9 cellular contexts compared by ENCODE assay signal in the genomic region with DNA sequence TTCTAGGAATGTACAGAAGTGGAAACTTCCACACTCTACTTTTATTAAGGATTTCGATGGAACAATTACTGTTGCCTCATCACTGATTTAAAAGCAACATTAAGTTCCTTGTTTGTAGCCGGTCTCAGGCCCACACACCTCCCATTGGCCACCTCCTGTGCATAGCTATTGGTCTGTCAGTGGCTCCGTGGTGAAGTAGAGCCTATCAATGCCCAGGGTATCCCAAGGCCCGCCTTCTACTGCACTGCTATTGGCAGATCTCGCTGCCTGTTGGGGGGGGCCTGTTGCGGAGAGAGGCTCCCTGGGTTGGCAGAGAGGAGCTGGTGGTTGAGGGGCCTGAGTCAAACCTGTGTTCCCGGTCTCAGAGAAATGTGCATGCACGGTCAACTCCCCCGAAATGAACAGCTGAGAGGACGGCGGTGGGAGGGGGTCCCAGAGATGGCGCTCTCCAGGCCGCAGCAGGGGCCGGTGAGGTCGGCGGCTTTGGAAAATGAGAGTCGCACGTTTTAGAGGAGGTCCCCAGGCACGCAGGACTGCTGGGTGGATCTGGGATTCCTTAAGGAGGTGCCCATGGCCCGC. TPM values are rescaled to one million over a fixed set of nuclear protein-coding genes. Genes with fewer than 3 reads are reported as not detected.
DNase-seq lines count a peak whose midpoint lies in the region; ATAC-seq, FAIRE-seq and TF ChIP-seq lines count a peak whose summit lies in the region.
"Had no signal": no experiment of that assay in that cellular context is flagged by ENCODE, and none has a peak within 500 bp of the region (broad histone marks: within the 10 kb centered on the region; RNA-seq: fewer than 3 reads in every experiment).

No MANE protein-coding gene starts in this region.

- H3K9me3 ChIP-seq in BE2C, result no peaks in the 10 kb centered on the region
- H3K9me3 ChIP-seq in mucosa of rectum (ENCODE audit: control insufficient read depth in 2 of 2, low read length in 2 of 2), result no peaks in the 10 kb centered on the region

- H3K27ac ChIP-seq in mucosa of rectum (ENCODE audit: low read depth in 2 of 2, low read length in 2 of 2), result peak overlapping the region; percentile 70 to 84
- H3K27ac ChIP-seq: SK-N-MC had no signal

- no peak for TF ChIP-seq CTCF in BE2C (IDR thresholded peaks at IDR 0.05; ENCODE audit: low read depth, low read length)

- H3K4me3 ChIP-seq in BE2C (ENCODE audit: low read depth, low read length), result peak overlapping the region; percentile 58
- peak overlapping the region; percentile 57 to 74 for H3K4me3 ChIP-seq in mucosa of rectum (ENCODE audit: low read length in 2 of 2)
- H3K4me3 ChIP-seq: SK-N-MC had no signal

- peak; percentile 80 for TF ChIP-seq POLR2A in erythroblast (IDR thresholded peaks at IDR 0.05; ENCODE audit: low read length)

- H3K36me3 ChIP-seq in BE2C, result no peaks in the 10 kb centered on the region
- H3K36me3 ChIP-seq in mucosa of rectum (ENCODE audit: control insufficient read depth in 2 of 2, insufficient read depth in 2 of 2, low read length in 2 of 2), result no peaks in the 10 kb centered on the region

- peak; percentile 100 for FAIRE-seq in GM19239 (lab: Jason Lieb, UNC)

- peak overlapping the region; percentile 63 to 84 for H3K9ac ChIP-seq in mucosa of rectum (ENCODE audit: low read depth in 1 of 2, low read length in 2 of 2)

- no peaks in the 10 kb centered on the region for H3K27me3 ChIP-seq in BE2C
- H3K27me3 ChIP-seq in mucosa of rectum (ENCODE audit: control insufficient read depth in 2 of 2, insufficient read depth in 2 of 2, low read length in 2 of 2), result no peaks in the 10 kb centered on the region

- ATAC-seq in HG03457 (IDR thresholded peaks at IDR 0.05; ENCODE audit: unreplicated experiment), result peak; percentile 87

- DNase-seq in BE2C, result peak; percentile 90
- DNase-seq in GM19239 (ENCODE audit: insufficient read length, low spot score), result no peak
- peak; percentile 47 for DNase-seq in NK-92 (lab: John Stamatoyannopoulos, UW; ENCODE audit: unreplicated experiment)
- peak; percentile 75 for DNase-seq in activated T-cell treated with anti-CD3 and anti-CD28 coated beads for 48 hours (ENCODE audit: low read depth)
- DNase-seq in erythroblast (lab: John Stamatoyannopoulos, UW), result peak; percentile 91 to 92
- peak; percentile 58 to 71 for DNase-seq in stimulated activated CD8-positive, alpha-beta memory T cell treated with anti-CD3 and anti-CD28 coated beads, Interleukin-4, amount 100 ng/mL, for 4 hours (ENCODE audit: low read depth in 2 of 2, low spot score in 1 of 2)

- H3K4me1 ChIP-seq in BE2C (no peaks in the 10 kb centered on the region), mucosa of rectum (ENCODE audit: control insufficient read depth in 2 of 2, insufficient read depth in 2 of 2, low read length in 2 of 2) (peaks cover 0 to 14% of the 10 kb centered on the region in 2 donors)

RNA-seq across cellular contexts. Expression of gene ARAF, which starts 4.9 kb away (rescaled TPM):
- polyA plus RNA-seq in BE2C (2012; ENCODE audit: insufficient read depth, insufficient read length, low read depth), result 90.3 TPM

RNA-seq across cellular contexts. Expression of gene TIMP1, which starts 26.1 kb away (rescaled TPM):
- 243 TPM for polyA plus RNA-seq in BE2C (2012; ENCODE audit: insufficient read depth, insufficient read length, low read depth)
